20 cellular contexts compared by ENCODE assay signal in the genomic region with DNA sequence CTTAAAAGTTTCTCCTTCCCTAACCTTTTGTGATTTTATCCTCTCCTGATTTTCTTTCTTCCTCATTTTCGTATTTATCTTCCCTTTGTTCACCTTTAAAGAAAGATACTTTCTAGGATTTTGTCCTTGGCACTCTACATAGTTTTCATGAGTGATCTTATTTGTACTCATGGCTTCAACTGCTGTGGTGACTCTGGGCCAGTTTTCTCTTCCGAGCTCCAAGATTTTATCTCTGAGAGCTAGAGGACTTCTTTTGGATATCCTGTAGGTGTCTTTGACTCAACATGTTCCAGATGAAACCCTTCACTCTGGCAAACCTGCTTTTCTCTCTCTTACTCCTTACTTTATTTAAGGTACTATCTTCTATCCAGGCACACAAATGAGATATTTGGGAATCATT.
"Had no signal": no experiment of that assay in that cellular context is flagged by ENCODE, and none has a peak within 500 bp of the region (broad histone marks: within the 10 kb centered on the region; RNA-seq: fewer than 3 reads in every experiment).

No MANE protein-coding gene starts in this region.

- H3K27ac ChIP-seq: coronary artery, epithelial cell of prostate, VCaP had no signal

- H3K9me3 ChIP-seq: mucosa of descending colon, spleen had no signal

- H3K27ac Mint-ChIP-seq: activated CD4-positive, alpha-beta memory T cell treated with anti-CD3 and anti-CD28 coated beads, Interleukin-2, amount 10 ng/mL, durations not matched to agents 7 days and 5 days; activated CD4-positive, alpha-beta T cell treated with anti-CD3 and anti-CD28 coated beads for 36 hours; naive thymus-derived CD8-positive, alpha-beta T cell; stimulated activated naive B cell treated with anti-CD40 and anti-IgM and Interleukin-4, amounts not matched to agents 10 μg/mL and 1 μg/mL and 100 μg/mL, for 72 hours; T-cell; type B pancreatic cell had no signal

- H3K27me3 Mint-ChIP-seq: stimulated activated naive B cell treated with anti-CD40 and anti-IgM and Interleukin-4, amounts not matched to agents 10 μg/mL and 1 μg/mL and 100 μg/mL, for 72 hours; type B pancreatic cell had no signal

- H3K4me3 ChIP-seq: coronary artery, lung, mucosa of descending colon, spleen had no signal

- H3K9me3 Mint-ChIP-seq: activated CD4-positive, alpha-beta memory T cell treated with anti-CD3 and anti-CD28 coated beads, Interleukin-2, amount 10 ng/mL, durations not matched to agents 7 days and 5 days; naive thymus-derived CD8-positive, alpha-beta T cell; stimulated activated naive B cell treated with anti-CD40 and anti-IgM and Interleukin-4, amounts not matched to agents 10 μg/mL and 1 μg/mL and 100 μg/mL, for 72 hours; T-cell; type B pancreatic cell had no signal

- H3K36me3 Mint-ChIP-seq: T-cell had no signal

- ATAC-seq: activated CD4-positive, alpha-beta T cell treated with anti-CD3 and anti-CD28 coated beads for 36 hours; mucosa of descending colon; naive thymus-derived CD8-positive, alpha-beta T cell; sciatic nerve; stimulated activated naive B cell treated with anti-CD40 and anti-IgM and Interleukin-4, amounts not matched to agents 10 μg/mL and 1 μg/mL and 100 μg/mL, for 72 hours; T-cell had no signal

- H3K36me3 ChIP-seq: spleen had no signal

- H3K4me3 Mint-ChIP-seq: activated CD4-positive, alpha-beta memory T cell treated with anti-CD3 and anti-CD28 coated beads, Interleukin-2, amount 10 ng/mL, durations not matched to agents 7 days and 5 days; activated CD4-positive, alpha-beta T cell treated with anti-CD3 and anti-CD28 coated beads for 36 hours; naive thymus-derived CD8-positive, alpha-beta T cell; stimulated activated naive B cell treated with anti-CD40 and anti-IgM and Interleukin-4, amounts not matched to agents 10 μg/mL and 1 μg/mL and 100 μg/mL, for 72 hours; T-cell; type B pancreatic cell had no signal

- H3K27me3 ChIP-seq: spleen had no signal

- DNase-seq: activated CD4-positive, alpha-beta memory T cell treated with anti-CD3 and anti-CD28 coated beads, Interleukin-2, amount 10 ng/mL, durations not matched to agents 7 days and 5 days; activated CD4-positive, alpha-beta T cell treated with anti-CD3 and anti-CD28 coated beads for 36 hours; activated naive CD4-positive, alpha-beta T cell; central memory CD4-positive, alpha-beta T cell; effector CD8-positive, alpha-beta T cell; hippocampal formation; mucosa of descending colon; naive thymus-derived CD8-positive, alpha-beta T cell; occipital lobe; spleen; stimulated activated CD4-positive, alpha-beta T cell treated with anti-CD3 and anti-CD28 coated beads, Interleukin-1b, Interleukin-23, amount 100 ng/mL, for 48 hours; stimulated activated naive B cell treated with anti-CD40 and anti-IgM and Interleukin-4, amounts not matched to agents 10 μg/mL and 1 μg/mL and 100 μg/mL, for 72 hours; substantia nigra; T-cell had no signal
